ENCODE assay signal across 13 cellular contexts in genomic region chr16:29744541-29745101, GRCh38. TPM values are rescaled to one million over a fixed set of nuclear protein-coding genes. Genes with fewer than 3 reads are reported as not detected.
DNase-seq lines count a peak whose midpoint lies in the region; ATAC-seq and TF ChIP-seq lines count a peak whose summit lies in the region.
"Had no signal": no experiment of that assay in that cellular context is flagged by ENCODE, and none has a peak within 500 bp of the region (broad histone marks: within the 10 kb centered on the region; RNA-seq: fewer than 3 reads in every experiment).

No MANE protein-coding gene starts in this region.

- H3K27ac ChIP-seq in CD4-positive, alpha-beta memory T cell (ENCODE audit: low read depth, low read length), result peak overlapping the region; percentile 94
- H3K27ac ChIP-seq in HL-60 (replicated peaks), result peak overlapping the region; percentile 100
- H3K27ac ChIP-seq in neutrophil, result peak overlapping the region; percentile 99
- H3K27ac ChIP-seq: gastrocnemius medialis had no signal

- no peak for TF ChIP-seq CTCF in HL-60 (IDR thresholded peaks at IDR 0.05; ENCODE audit: insufficient read depth, low read length)
- TF ChIP-seq CTCF in neutrophil (IDR thresholded peaks at IDR 0.05), result no peak
- TF ChIP-seq CTCF in GM20000 (IDR thresholded peaks at IDR 0.05; ENCODE audit: extremely low read depth, missing control alignments), result no peak

- no peaks in the 10 kb centered on the region for H3K9me3 ChIP-seq in CD4-positive, alpha-beta memory T cell (ENCODE audit: control insufficient read depth in 1 of 2, low read length in 2 of 2)
- no peaks in the 10 kb centered on the region for H3K9me3 ChIP-seq in neutrophil
- H3K9me3 ChIP-seq: gastrocnemius medialis had no signal

- no peaks in the 10 kb centered on the region for H3K27me3 ChIP-seq in CD4-positive, alpha-beta memory T cell (ENCODE audit: insufficient read depth, low read length)
- no peaks in the 10 kb centered on the region for H3K27me3 ChIP-seq in HL-60 (ENCODE audit: insufficient read depth, poor library complexity, severe bottlenecking)
- no peaks in the 10 kb centered on the region for H3K27me3 ChIP-seq in neutrophil
- H3K27me3 ChIP-seq: gastrocnemius medialis had no signal

- peaks cover 48 to 88% (median 66%) of the 10 kb centered on the region in 4 donors for H3K4me1 Mint-ChIP-seq in CD4-positive, alpha-beta memory T cell
- H3K4me1 Mint-ChIP-seq in activated T-helper 1 cell treated with anti-CD3 and anti-CD28 coated beads, Interleukin-12 subunit alpha, Interleukin-12 subunit beta, Interleukin-2, Interleukin-4 antibody, amounts not matched to agents 30 ng/mL and 10 ng/mL and 1 ng/mL, durations not matched to agents 14 hours and 24 hours and 36 hours (ENCODE audit: low read depth), result peaks cover 61% of the 10 kb centered on the region

- peak in 2 of 5 donors; percentile 33 to 37 for DNase-seq in CD4-positive, alpha-beta memory T cell
- DNase-seq in HL-60 (ENCODE audit: low read depth in 1 of 2, low spot score in 1 of 2) (peak; percentile 33 to 75), left lobe of liver (ENCODE audit: low spot score) (no peak), GM20000 (ENCODE audit: low spot score) (no peak), D341Med (ENCODE audit: low spot score) (no peak)
- no peak for DNase-seq in activated T-helper 1 cell treated with anti-CD3 and anti-CD28 coated beads, Interleukin-12 subunit alpha, Interleukin-12 subunit beta, Interleukin-2, Interleukin-4 antibody, amounts not matched to agents 30 ng/mL and 10 ng/mL and 1 ng/mL, durations not matched to agents 14 hours and 24 hours and 36 hours (ENCODE audit: low spot score)
- DNase-seq: Calu3, gastrocnemius medialis, NCI-H446 had no signal

- peak overlapping the region; percentile 98 to 100 (median 100) for H3K27ac Mint-ChIP-seq in CD4-positive, alpha-beta memory T cell
- peak overlapping the region; percentile 97 for H3K27ac Mint-ChIP-seq in activated T-helper 1 cell treated with anti-CD3 and anti-CD28 coated beads, Interleukin-12 subunit alpha, Interleukin-12 subunit beta, Interleukin-2, Interleukin-4 antibody, amounts not matched to agents 30 ng/mL and 10 ng/mL and 1 ng/mL, durations not matched to agents 14 hours and 24 hours and 36 hours

- H3K36me3 Mint-ChIP-seq in CD4-positive, alpha-beta memory T cell, result peaks cover 67 to 74% of the 10 kb centered on the region in 2 donors
- peaks cover 25% of the 10 kb centered on the region for H3K36me3 Mint-ChIP-seq in activated T-helper 1 cell treated with anti-CD3 and anti-CD28 coated beads, Interleukin-12 subunit alpha, Interleukin-12 subunit beta, Interleukin-2, Interleukin-4 antibody, amounts not matched to agents 30 ng/mL and 10 ng/mL and 1 ng/mL, durations not matched to agents 14 hours and 24 hours and 36 hours (ENCODE audit: low read depth)

- peaks cover 0 to 2% of the 10 kb centered on the region in 2 donors for H3K27me3 Mint-ChIP-seq in CD4-positive, alpha-beta memory T cell
- no peaks in the 10 kb centered on the region for H3K27me3 Mint-ChIP-seq in activated T-helper 1 cell treated with anti-CD3 and anti-CD28 coated beads, Interleukin-12 subunit alpha, Interleukin-12 subunit beta, Interleukin-2, Interleukin-4 antibody, amounts not matched to agents 30 ng/mL and 10 ng/mL and 1 ng/mL, durations not matched to agents 14 hours and 24 hours and 36 hours (ENCODE audit: insufficient read depth)

- POLR2A ChIA-PET in CD4-positive, alpha-beta memory T cell (lab: Charles Lee; ENCODE audit: partially characterized antibody), result interaction anchor here (0.6 to 9.7 kb wide), 14 partner anchors 10 to 104 kb away, joined by 3 to 183 read pairs (median 32); partner anchors contain the start of genes KIF22, MAZ, MVP and PAGR1

- H3K4me1 ChIP-seq in CD4-positive, alpha-beta memory T cell (ENCODE audit: insufficient read depth, low read length), result peaks cover 85% of the 10 kb centered on the region
- peaks cover 87 to 88% of the 10 kb centered on the region in 2 experiments for H3K4me1 ChIP-seq in neutrophil (ENCODE audit: control insufficient read depth in 1 of 2, insufficient read depth in 1 of 2, low read depth in 1 of 2, low read length in 1 of 2)
- H3K4me1 ChIP-seq: gastrocnemius medialis had no signal

- peak overlapping the region; percentile 96 to 100 (median 99) for H3K4me3 Mint-ChIP-seq in CD4-positive, alpha-beta memory T cell
- peak overlapping the region; percentile 97 for H3K4me3 Mint-ChIP-seq in activated T-helper 1 cell treated with anti-CD3 and anti-CD28 coated beads, Interleukin-12 subunit alpha, Interleukin-12 subunit beta, Interleukin-2, Interleukin-4 antibody, amounts not matched to agents 30 ng/mL and 10 ng/mL and 1 ng/mL, durations not matched to agents 14 hours and 24 hours and 36 hours

- peak overlapping the region; percentile 67 to 93 for H3K4me3 ChIP-seq in CD4-positive, alpha-beta memory T cell (ENCODE audit: low read length in 2 of 2)
- H3K4me3 ChIP-seq in HL-60 (replicated peaks; ENCODE audit: insufficient read depth, low read length) (peak overlapping the region; percentile 52), neutrophil (ENCODE audit: low read depth in 1 of 2, low read length in 1 of 2) (peak overlapping the region; percentile 94 to 100)

- intact Hi-C loops in CD4-positive, alpha-beta memory T cell (cut with micrococcal nuclease), result loop anchor here (1.0 kb wide), 1 partner anchor 42 kb away; no protein-coding TSS in a partner anchor
- intact Hi-C loops in activated T-helper 1 cell treated with anti-CD3 and anti-CD28 coated beads, Interleukin-12 subunit alpha, Interleukin-12 subunit beta, Interleukin-2, Interleukin-4 antibody, amounts not matched to agents 30 ng/mL and 10 ng/mL and 1 ng/mL, durations not matched to agents 14 hours and 24 hours and 36 hours (cut with micrococcal nuclease), result loop anchor here (2.0 to 5.0 kb wide), 3 partner anchors 40 to 83 kb away; partner anchors contain the start of gene MAZ

- ATAC-seq in HG02588 (IDR thresholded peaks at IDR 0.05; ENCODE audit: unreplicated experiment), result no peak
- ATAC-seq in left lobe of liver, result no peak
- ATAC-seq: gastrocnemius medialis had no signal

- peaks cover 0 to 4% (median 3%) of the 10 kb centered on the region in 8 donors for H3K9me3 Mint-ChIP-seq in CD4-positive, alpha-beta memory T cell
- H3K9me3 Mint-ChIP-seq in activated T-helper 1 cell treated with anti-CD3 and anti-CD28 coated beads, Interleukin-12 subunit alpha, Interleukin-12 subunit beta, Interleukin-2, Interleukin-4 antibody, amounts not matched to agents 30 ng/mL and 10 ng/mL and 1 ng/mL, durations not matched to agents 14 hours and 24 hours and 36 hours, result no peaks in the 10 kb centered on the region

- CTCF ChIA-PET in CD4-positive, alpha-beta memory T cell (lab: Charles Lee; ENCODE audit: partially characterized antibody), result interaction anchor here (1.0 to 4.4 kb wide), 7 partner anchors 10 to 104 kb away, joined by 4 to 22 read pairs (median 5); partner anchors contain the start of gene KIF22

- H3K36me3 ChIP-seq in CD4-positive, alpha-beta memory T cell (ENCODE audit: insufficient read depth, low read length), result peaks cover 27% of the 10 kb centered on the region
- H3K36me3 ChIP-seq in neutrophil, result peaks cover 38% of the 10 kb centered on the region
- H3K36me3 ChIP-seq: gastrocnemius medialis had no signal

RNA-seq across cellular contexts. Expression of gene C16orf54, which starts 1.2 kb away (rescaled TPM):
- total RNA-seq in CD4-positive, alpha-beta memory T cell, result 100 to 1,000 TPM; 139 to 143 TPM
- polyA plus RNA-seq in CD4-positive, alpha-beta memory T cell, result 10 to 100 TPM; 11.8 to 56.8 TPM
- total RNA-seq in activated T-helper 1 cell treated with anti-CD3 and anti-CD28 coated beads, Interleukin-12 subunit alpha, Interleukin-12 subunit beta, Interleukin-2, Interleukin-4 antibody, amounts not matched to agents 30 ng/mL and 10 ng/mL and 1 ng/mL, durations not matched to agents 14 hours and 24 hours and 36 hours, result 21.3 and 24.6 TPM in 2 replicates
- 0.53 TPM for total RNA-seq in left lobe of liver
- total RNA-seq: Calu3, lung microvascular endothelial cell, SK-MEL-5 had no signal

RNA-seq across cellular contexts. Expression of gene ZG16, which starts 33.4 kb away (rescaled TPM):
- not detected for total RNA-seq in CD4-positive, alpha-beta memory T cell
- polyA plus RNA-seq in CD4-positive, alpha-beta memory T cell, result not detected
- total RNA-seq in activated T-helper 1 cell treated with anti-CD3 and anti-CD28 coated beads, Interleukin-12 subunit alpha, Interleukin-12 subunit beta, Interleukin-2, Interleukin-4 antibody, amounts not matched to agents 30 ng/mL and 10 ng/mL and 1 ng/mL, durations not matched to agents 14 hours and 24 hours and 36 hours, result not detected in 2 replicates
- total RNA-seq in left lobe of liver, result 1.3 TPM
- total RNA-seq: Calu3, lung microvascular endothelial cell, SK-MEL-5 had no signal

RNA-seq across cellular contexts. Expression of gene KIF22, which starts 45.9 kb away (rescaled TPM):
- total RNA-seq in CD4-positive, alpha-beta memory T cell, result 10 to 100 TPM; 89.4 to 98.6 TPM
- 10 to 100 TPM; 35.7 to 54.2 TPM for polyA plus RNA-seq in CD4-positive, alpha-beta memory T cell
- 134 and 140 TPM in 2 replicates for total RNA-seq in activated T-helper 1 cell treated with anti-CD3 and anti-CD28 coated beads, Interleukin-12 subunit alpha, Interleukin-12 subunit beta, Interleukin-2, Interleukin-4 antibody, amounts not matched to agents 30 ng/mL and 10 ng/mL and 1 ng/mL, durations not matched to agents 14 hours and 24 hours and 36 hours
- total RNA-seq in left lobe of liver, result 27.2 TPM

Comparison
In these comparisons a context has a peak if more than half of its experiments do, and no peak if none do; other contexts are left out.
1. DNase-seq: peak in HL-60 (2 of 2); none in activated T-helper 1 cell treated with anti-CD3 and anti-CD28 coated beads, Interleukin-12 subunit alpha, Interleukin-12 subunit beta, Interleukin-2, Interleukin-4 antibody, amounts not matched to agents 30 ng/mL and 10 ng/mL and 1 ng/mL, durations not matched to agents 14 hours and 24 hours and 36 hours (single experiment), left lobe of liver (single experiment), GM20000 (single experiment) and D341Med (single experiment).
2. RNA of gene C16orf54, which starts 1.2 kb away (total RNA-seq): 139 to 143 TPM in CD4-positive, alpha-beta memory T cell and 21.3 to 24.6 TPM in activated T-helper 1 cell treated with anti-CD3 and anti-CD28 coated beads, Interleukin-12 subunit alpha, Interleukin-12 subunit beta, Interleukin-2, Interleukin-4 antibody, amounts not matched to agents 30 ng/mL and 10 ng/mL and 1 ng/mL, durations not matched to agents 14 hours and 24 hours and 36 hours; 0.53 TPM in left lobe of liver (single experiment); every median in the first group is over 10 times any median in the second.
3. Peak in every context shown above with its lines, with median percentiles within 50 percentile points of each other: H3K27ac ChIP-seq and H3K4me3 ChIP-seq.